ENCODE assay signal across 28 cellular contexts in the genomic region with DNA sequence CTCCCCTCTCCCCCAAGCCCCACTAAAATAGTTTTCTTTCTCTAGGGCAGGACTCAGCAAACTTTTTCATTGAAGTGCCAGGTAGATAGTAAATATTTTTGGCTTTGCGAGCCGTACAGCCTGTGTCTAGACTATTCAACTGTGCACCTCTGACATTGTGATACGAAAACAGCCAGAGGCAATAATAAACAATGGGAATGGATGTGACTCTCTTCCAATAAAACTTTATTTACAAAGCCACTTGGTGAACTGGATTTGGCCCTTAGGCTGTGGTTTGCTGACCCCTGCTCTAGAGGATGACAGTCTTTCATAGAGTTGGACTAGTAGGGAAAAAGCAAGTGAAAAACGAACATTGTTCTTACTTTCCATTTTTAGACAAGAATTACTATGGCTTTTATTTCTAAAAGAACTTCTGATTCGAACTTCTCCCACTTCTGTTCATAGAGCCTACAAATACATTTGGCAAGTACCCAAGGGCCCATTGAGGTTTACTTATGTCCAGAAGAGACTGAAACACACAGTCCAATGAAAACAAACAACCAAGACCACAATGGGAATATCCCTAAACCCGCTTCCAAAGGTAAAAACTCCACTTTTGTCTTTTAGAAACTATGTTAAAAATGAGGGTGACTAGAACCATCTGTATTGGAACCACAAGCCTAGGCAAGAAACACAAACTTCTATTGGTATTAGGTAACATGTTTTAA.
"Had no signal": no experiment of that assay in that cellular context is flagged by ENCODE, and none has a peak within 500 bp of the region (broad histone marks: within the 10 kb centered on the region; RNA-seq: fewer than 3 reads in every experiment).

No MANE protein-coding gene starts in this region.

- H3K27ac ChIP-seq: colonic mucosa, dorsolateral prefrontal cortex, esophagus muscularis mucosa, heart left ventricle, lower lobe of right lung, parathyroid adenoma, skin epidermis, transverse colon had no signal

- H3K27ac Mint-ChIP-seq: activated B cell treated with CpG ODN at 0.5 μM for 24 hours; activated naive CD4-positive, alpha-beta T cell treated with anti-CD3 and anti-CD28 coated beads, Interleukin-2, amount 10 ng/mL, durations not matched to agents 7 days and 5 days; stimulated activated memory B cell treated with anti-CD40 and anti-IgM and Interleukin-4, amounts not matched to agents 10 μg/mL and 1 μg/mL and 100 μg/mL, for 72 hours; T-helper 17 cell had no signal

- H3K4me3 ChIP-seq: colonic mucosa, dorsolateral prefrontal cortex, esophagus muscularis mucosa, heart left ventricle, lower lobe of right lung, mucosa of descending colon, skin epidermis, transverse colon had no signal

- FAIRE-seq: endothelial cell of umbilical vein, kidney, urothelium cell line had no signal

- H3K27me3 ChIP-seq: colonic mucosa, dorsolateral prefrontal cortex, esophagus muscularis mucosa, heart left ventricle, transverse colon had no signal

- H3K4me1 Mint-ChIP-seq: activated B cell treated with CpG ODN at 0.5 μM for 24 hours; activated naive CD4-positive, alpha-beta T cell treated with anti-CD3 and anti-CD28 coated beads, Interleukin-2, amount 10 ng/mL, durations not matched to agents 7 days and 5 days; central memory CD8-positive, alpha-beta T cell; stimulated activated memory B cell treated with anti-CD40 and anti-IgM and Interleukin-4, amounts not matched to agents 10 μg/mL and 1 μg/mL and 100 μg/mL, for 72 hours; T-helper 17 cell had no signal

- DNase-seq: activated B cell treated with CpG ODN at 0.5 μM for 24 hours; activated CD4-positive, alpha-beta T cell treated with anti-CD3 and anti-CD28 coated beads for 4 hours; activated CD4-positive, alpha-beta T cell treated with anti-CD3 and anti-CD28 coated beads, Interleukin-2, amount 50 U/mL, for 48 hours; activated CD8-positive, alpha-beta memory T cell treated with anti-CD3 and anti-CD28 coated beads, Interleukin-2, amount 50 U/mL, for 48 hours; activated effector memory CD4-positive, alpha-beta T cell treated with anti-CD3 and anti-CD28 coated beads, Interleukin-2, amount 50 U/mL, for 16 hours; activated naive CD4-positive, alpha-beta T cell treated with anti-CD3 and anti-CD28 coated beads, Interleukin-2, amount 10 ng/mL, durations not matched to agents 7 days and 5 days; activated T-cell treated with anti-CD3 and anti-CD28 coated beads, Interleukin-2, amount 50 U/mL, for 4 hours; colonic mucosa; dorsolateral prefrontal cortex; effector memory CD8-positive, alpha-beta T cell; heart left ventricle; kidney; lower lobe of right lung; mesendoderm; mucosa of descending colon; nucleus accumbens; right cardiac atrium; stimulated activated CD4-positive, alpha-beta T cell treated with anti-CD3 and anti-CD28 coated beads, Interleukin-2, amount 100 ng/mL, for 24 hours; T-helper 17 cell; transverse colon had no signal

- H3K36me3 ChIP-seq: colonic mucosa had no signal

- H3K79me2 ChIP-seq: parathyroid adenoma had no signal

- H3K27me3 Mint-ChIP-seq: activated B cell treated with CpG ODN at 0.5 μM for 24 hours; activated naive CD4-positive, alpha-beta T cell treated with anti-CD3 and anti-CD28 coated beads, Interleukin-2, amount 10 ng/mL, durations not matched to agents 7 days and 5 days; central memory CD8-positive, alpha-beta T cell; effector memory CD8-positive, alpha-beta T cell; stimulated activated memory B cell treated with anti-CD40 and anti-IgM and Interleukin-4, amounts not matched to agents 10 μg/mL and 1 μg/mL and 100 μg/mL, for 72 hours; T-helper 17 cell had no signal

- H3K9ac ChIP-seq: parathyroid adenoma had no signal

- H2AFZ ChIP-seq: parathyroid adenoma had no signal

- ATAC-seq: activated T-cell treated with anti-CD3 and anti-CD28 coated beads, Interleukin-2, amount 50 U/mL, for 4 hours; effector memory CD8-positive, alpha-beta T cell; heart left ventricle; left lobe of liver; lower lobe of right lung; mucosa of descending colon; right cardiac atrium; stimulated activated memory B cell treated with anti-CD40 and anti-IgM and Interleukin-4, amounts not matched to agents 10 μg/mL and 1 μg/mL and 100 μg/mL, for 72 hours; T-helper 17 cell had no signal

- H3K9me3 ChIP-seq: colonic mucosa, esophagus muscularis mucosa, heart left ventricle, lower lobe of right lung, mucosa of descending colon, transverse colon had no signal

- H3K4me1 ChIP-seq: colonic mucosa, esophagus muscularis mucosa, lower lobe of right lung, parathyroid adenoma, transverse colon had no signal

- H3K4me3 Mint-ChIP-seq: activated B cell treated with CpG ODN at 0.5 μM for 24 hours; activated naive CD4-positive, alpha-beta T cell treated with anti-CD3 and anti-CD28 coated beads, Interleukin-2, amount 10 ng/mL, durations not matched to agents 7 days and 5 days; activated T-cell treated with anti-CD3 and anti-CD28 coated beads, Interleukin-2, amount 50 U/mL, for 4 hours; central memory CD8-positive, alpha-beta T cell; effector memory CD8-positive, alpha-beta T cell; stimulated activated memory B cell treated with anti-CD40 and anti-IgM and Interleukin-4, amounts not matched to agents 10 μg/mL and 1 μg/mL and 100 μg/mL, for 72 hours; T-helper 17 cell had no signal

- H3K9me3 Mint-ChIP-seq: activated B cell treated with CpG ODN at 0.5 μM for 24 hours; activated naive CD4-positive, alpha-beta T cell treated with anti-CD3 and anti-CD28 coated beads, Interleukin-2, amount 10 ng/mL, durations not matched to agents 7 days and 5 days; activated T-cell treated with anti-CD3 and anti-CD28 coated beads, Interleukin-2, amount 50 U/mL, for 4 hours; central memory CD8-positive, alpha-beta T cell; effector memory CD8-positive, alpha-beta T cell; stimulated activated memory B cell treated with anti-CD40 and anti-IgM and Interleukin-4, amounts not matched to agents 10 μg/mL and 1 μg/mL and 100 μg/mL, for 72 hours had no signal
